ENCODE assay signal across 8 cellular contexts in genomic region chr1:183022202-183023145, GRCh38. TPM values are rescaled to one million over a fixed set of nuclear protein-coding genes. Genes with fewer than 3 reads are reported as not detected.
DNase-seq lines count a peak whose midpoint lies in the region; ATAC-seq and TF ChIP-seq lines count a peak whose summit lies in the region.

No MANE protein-coding gene starts in this region.

- peak overlapping the region; percentile 73 for H3K4me3 Mint-ChIP-seq in T-helper 17 cell

- no peaks in the 10 kb centered on the region for H3K36me3 ChIP-seq in colonic mucosa

- intact Hi-C loops in colonic mucosa (cut with DNase I) = loop anchor here (5.0 kb wide), 1 partner anchor 60 kb away; no protein-coding TSS in a partner anchor

- TF ChIP-seq CTCF in colonic mucosa (IDR thresholded peaks at IDR 0.05) = no peak

- peaks cover 66% of the 10 kb centered on the region for H3K27me3 Mint-ChIP-seq in T-helper 17 cell

- ATAC-seq in GM21390 (IDR thresholded peaks at IDR 0.05; ENCODE audit: unreplicated experiment) = peak; percentile 35
- no peak for ATAC-seq in T-helper 17 cell

- peak; percentile 88 for DNase-seq in DMS53 (lab: John Stamatoyannopoulos, UW)
- DNase-seq in HuH-7 (ENCODE audit: low spot score) = peak; percentile 68
- no peak for DNase-seq in T-helper 17 cell
- DNase-seq in colonic mucosa = peak; percentile 79
- DNase-seq in kidney glomerular epithelial cell (lab: John Stamatoyannopoulos, UW) = peak; percentile 85
- peak; percentile 93 for DNase-seq in smooth muscle cell of the brain vasculature (ENCODE audit: low read depth, low spot score)
- DNase-seq in effector CD4-positive, alpha-beta T cell = no peak

- no peaks in the 10 kb centered on the region for H3K27me3 ChIP-seq in colonic mucosa

- peak overlapping the region; percentile 91 for H3K27ac ChIP-seq in colonic mucosa

- no peaks in the 10 kb centered on the region for H3K9me3 ChIP-seq in T-helper 17 cell (ENCODE audit: control insufficient read depth, low read length, poor library complexity, severe bottlenecking)
- H3K9me3 ChIP-seq in colonic mucosa = no peaks in the 10 kb centered on the region

- peak overlapping the region; percentile 69 for H3K4me3 ChIP-seq in colonic mucosa

- peaks cover 5% of the 10 kb centered on the region for H3K36me3 Mint-ChIP-seq in T-helper 17 cell (ENCODE audit: low read depth)

- no peak overlapping the region for H3K27ac Mint-ChIP-seq in T-helper 17 cell

- peaks cover 10% of the 10 kb centered on the region for H3K4me1 Mint-ChIP-seq in T-helper 17 cell

- no peaks in the 10 kb centered on the region for H3K4me1 ChIP-seq in colonic mucosa

- peak overlapping the region; percentile 72 to 83 for H3K9ac ChIP-seq in colonic mucosa (ENCODE audit: low read depth in 2 of 2, low read length in 2 of 2)

RNA-seq across cellular contexts. Expression of gene LAMC1, which starts 0.7 kb away (rescaled TPM):
- total RNA-seq in T-helper 17 cell = under 1 TPM; 0.70 to 0.83 TPM
- 10 to 100 TPM; 28.0 to 54.6 TPM for total RNA-seq in colonic mucosa

Comparison
In these comparisons a context has a peak if more than half of its experiments do, and no peak if none do; other contexts are left out.
1. DNase-seq: peak in DMS53 (single experiment), HuH-7 (single experiment), colonic mucosa (single experiment), kidney glomerular epithelial cell (single experiment) and smooth muscle cell of the brain vasculature (single experiment); none in T-helper 17 cell (0 of 3) and effector CD4-positive, alpha-beta T cell (single experiment).
2. RNA of gene LAMC1, which starts 0.7 kb away (total RNA-seq): 28.0 to 54.6 TPM in colonic mucosa; 0.70 to 0.83 TPM in T-helper 17 cell; every median in the first group is over 10 times any median in the second.